8 cellular contexts compared by ENCODE assay signal in genomic region chr5:82676663-82677062, GRCh38.
DNase-seq lines count a peak whose midpoint lies in the region; ATAC-seq and TF ChIP-seq lines count a peak whose summit lies in the region.
"Had no signal": no experiment of that assay in that cellular context is flagged by ENCODE, and none has a peak within 500 bp of the region (broad histone marks: within the 10 kb centered on the region; RNA-seq: fewer than 3 reads in every experiment).

No MANE protein-coding gene starts in this region.

- POLR2A ChIA-PET in naive thymus-derived CD4-positive, alpha-beta T cell (lab: Charles Lee), result interaction anchor here (0.7 kb wide), 1 partner anchor 142 kb away, joined by 4 read pairs; no protein-coding TSS in a partner anchor

- H3K27me3 Mint-ChIP-seq in naive thymus-derived CD4-positive, alpha-beta T cell, result peaks cover 0 to 10% (median 7%) of the 10 kb centered on the region in 5 donors

- H3K4me3 Mint-ChIP-seq in naive thymus-derived CD4-positive, alpha-beta T cell, result peak overlapping the region in 9 of 10 donors; percentile 8 to 65 (median 28)

- no peak overlapping the region for H3K4me3 ChIP-seq in naive thymus-derived CD4-positive, alpha-beta T cell (ENCODE audit: low read length)
- H3K4me3 ChIP-seq in spleen, result no peak overlapping the region

- no peaks in the 10 kb centered on the region for H3K9me3 ChIP-seq in naive thymus-derived CD4-positive, alpha-beta T cell (ENCODE audit: control insufficient read depth in 2 of 3, low read length in 3 of 3)
- H3K9me3 ChIP-seq in spleen, result no peaks in the 10 kb centered on the region

- no peaks in the 10 kb centered on the region for H3K4me1 ChIP-seq in naive thymus-derived CD4-positive, alpha-beta T cell (ENCODE audit: control insufficient read depth in 2 of 2, insufficient read depth in 2 of 2, low read length in 2 of 2)
- no peaks in the 10 kb centered on the region for H3K4me1 ChIP-seq in spleen

- in situ Hi-C loops in GM13977 (cut with MboI; ENCODE audit: low pct_unique_long_range_greater_than_20kb, low sequenced_read_pairs, unreplicated experiment), result no loop called here

- peak overlapping the region in 4 of 9 donors; percentile 12 to 86 (median 44) for H3K27ac Mint-ChIP-seq in naive thymus-derived CD4-positive, alpha-beta T cell

- CTCF ChIA-PET in naive thymus-derived CD4-positive, alpha-beta T cell (lab: Charles Lee), result interaction anchor here (0.8 kb wide), 1 partner anchor 753 kb away, joined by 3 read pairs; no protein-coding TSS in a partner anchor

- H3K4me1 Mint-ChIP-seq in naive thymus-derived CD4-positive, alpha-beta T cell, result peaks cover 9 to 29% (median 13%) of the 10 kb centered on the region in 7 donors

- H3K9me3 Mint-ChIP-seq in naive thymus-derived CD4-positive, alpha-beta T cell, result peaks cover 0 to 42% (median 0%) of the 10 kb centered on the region in 11 donors

- peak in 1 of 9 donors; percentile 0 for DNase-seq in naive thymus-derived CD4-positive, alpha-beta T cell
- DNase-seq in NCI-H2227 treated with DMSO at 0.1 percent for 48 hours (lab: John Stamatoyannopoulos, UW) (no peak), spleen (no peak), GM13977 (ENCODE audit: low spot score) (no peak)
- DNase-seq: activated CD4-positive, CD25-positive, alpha-beta regulatory T cell had no signal

- no peak overlapping the region for H3K27ac ChIP-seq in naive thymus-derived CD4-positive, alpha-beta T cell (ENCODE audit: low read depth, low read length)
- H3K27ac ChIP-seq in spleen, result no peak overlapping the region

- no peak for TF ChIP-seq POLR2A in spleen (IDR thresholded peaks at IDR 0.05)

- H3K36me3 ChIP-seq in naive thymus-derived CD4-positive, alpha-beta T cell (ENCODE audit: control insufficient read depth in 2 of 3, insufficient read depth in 3 of 3, low read length in 3 of 3), result no peaks in the 10 kb centered on the region
- no peaks in the 10 kb centered on the region for H3K36me3 ChIP-seq in spleen

- no peaks in the 10 kb centered on the region for H3K27me3 ChIP-seq in naive thymus-derived CD4-positive, alpha-beta T cell (ENCODE audit: control insufficient read depth in 2 of 2, insufficient read depth in 2 of 2, low read length in 2 of 2)
- no peaks in the 10 kb centered on the region for H3K27me3 ChIP-seq in spleen (replicated peaks in 1 of 7)

- TF ChIP-seq CTCF in spleen (IDR thresholded peaks at IDR 0.05 in 8 of 11, conservative IDR thresholded peaks at IDR 0.05 in 3 of 11), result no peak
- no peak for TF ChIP-seq CTCF in GM13977 (IDR thresholded peaks at IDR 0.05; ENCODE audit: extremely low read depth, insufficient read depth, missing control alignments)

- peaks cover 0 to 47% (median 0%) of the 10 kb centered on the region in 5 donors for H3K36me3 Mint-ChIP-seq in naive thymus-derived CD4-positive, alpha-beta T cell

- WGBS in spleen, 5 donors, result 22 to 51% (median 24%) methylated on average over 4 of the region's 4 CpGs

- peak; percentile 81 for ATAC-seq in GM18519 (IDR thresholded peaks at IDR 0.05; ENCODE audit: low FRiP score, unreplicated experiment)
- peak; percentile 75 for ATAC-seq in GM21447 (IDR thresholded peaks at IDR 0.05; ENCODE audit: unreplicated experiment)
- ATAC-seq in HG03460 (IDR thresholded peaks at IDR 0.05; ENCODE audit: unreplicated experiment), result peak; percentile 80
- no peak for ATAC-seq in naive thymus-derived CD4-positive, alpha-beta T cell

- intact Hi-C loops in naive thymus-derived CD4-positive, alpha-beta T cell (cut with micrococcal nuclease), result loop anchor here in 1 of 2 donors (2.0 kb wide), 1 partner anchor 320 kb away; no protein-coding TSS in a partner anchor
- intact Hi-C loops in spleen (cut with DNase I; ENCODE audit: low total_unique reads), result no loop called here
